Comparison of ENCODE assay signal across 21 cellular contexts in the genomic region with DNA sequence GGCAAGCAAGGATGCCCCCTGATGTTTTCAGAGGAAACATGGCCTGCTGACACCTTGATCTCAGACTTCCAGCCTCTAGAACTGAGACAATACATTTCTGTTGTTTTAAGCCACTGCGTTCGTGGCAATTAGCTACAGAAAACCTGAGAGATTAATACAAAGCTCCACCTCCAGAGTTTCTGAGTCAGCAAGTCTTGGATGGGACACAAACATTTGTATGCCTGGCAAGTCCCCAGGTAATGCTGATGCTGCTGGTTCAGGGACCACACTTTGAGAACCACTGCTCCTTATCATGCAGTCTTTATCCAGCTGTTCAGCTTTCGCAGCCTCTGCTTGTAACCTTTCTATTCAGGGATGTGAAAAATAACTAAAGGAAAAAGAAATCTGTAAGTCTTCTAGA.
"Had no signal": no experiment of that assay in that cellular context is flagged by ENCODE, and none has a peak within 500 bp of the region (broad histone marks: within the 10 kb centered on the region; RNA-seq: fewer than 3 reads in every experiment).

No MANE protein-coding gene starts in this region.

- H3K9me3 ChIP-seq: testis, vagina had no signal

- H3K27ac ChIP-seq: hepatocyte, left ventricle myocardium inferior, neural progenitor cell, spleen, testis, vagina had no signal

- H3K4me1 ChIP-seq: left ventricle myocardium inferior, neural progenitor cell, spleen, testis, vagina had no signal

- H3K79me2 ChIP-seq: hepatocyte had no signal

- H3K27me3 ChIP-seq: hepatocyte, neural progenitor cell, spleen, testis, vagina had no signal

- H3K9ac ChIP-seq: neural progenitor cell had no signal

- H3K36me3 ChIP-seq: left ventricle myocardium inferior, neural progenitor cell, spleen, vagina had no signal

- H3K4me2 ChIP-seq: hepatocyte, neural progenitor cell had no signal

- ATAC-seq: activated CD4-positive, CD25-positive, alpha-beta regulatory T cell treated with anti-CD3 and anti-CD28 coated beads, Interleukin-2, amount 50 U/mL, for 24 hours; naive thymus-derived CD8-positive, alpha-beta T cell; T-helper 17 cell had no signal

- H2AFZ ChIP-seq: hepatocyte, neural progenitor cell had no signal

- H3K4me3 ChIP-seq: hepatocyte, left ventricle myocardium inferior, neural progenitor cell, spleen, testis, vagina had no signal

- DNase-seq: activated CD4-positive, alpha-beta memory T cell treated with anti-CD3 and anti-CD28 coated beads, Interleukin-2, amount 10 ng/mL, durations not matched to agents 7 days and 5 days; activated CD4-positive, alpha-beta T cell treated with anti-CD3 and anti-CD28 coated beads, Interleukin-2, amount 10 ng/mL, durations not matched to agents 24 days and 14 days; activated effector memory CD4-positive, alpha-beta T cell treated with anti-CD3 and anti-CD28 coated beads, Interleukin-2, amount 50 U/mL, for 16 hours; activated naive CD4-positive, alpha-beta T cell treated with anti-CD3 and anti-CD28 coated beads, Interleukin-2, amount 10 ng/mL, durations not matched to agents 7 days and 5 days; cerebellar nuclear complex; effector CD4-positive, alpha-beta T cell; glutamatergic neuron; immature natural killer cell; kidney glomerular epithelial cell; left ventricle myocardium inferior; naive thymus-derived CD8-positive, alpha-beta T cell; spleen; stimulated activated CD4-positive, alpha-beta T cell treated with anti-CD3 and anti-CD28 coated beads, Interleukin-4, amount 100 ng/mL, for 1 hour; stimulated activated naive CD4-positive, alpha-beta T cell; T-helper 17 cell; testis; trophoblast cell had no signal
